In genomic region chr10:123146892-123147634, GRCh38 we compare ENCODE assay signal across 13 cellular contexts. TPM values are rescaled to one million over a fixed set of nuclear protein-coding genes. Genes with fewer than 3 reads are reported as not detected.
DNase-seq lines count a peak whose midpoint lies in the region; ATAC-seq and TF ChIP-seq lines count a peak whose summit lies in the region.
"Had no signal": no experiment of that assay in that cellular context is flagged by ENCODE, and none has a peak within 500 bp of the region (broad histone marks: within the 10 kb centered on the region; RNA-seq: fewer than 3 reads in every experiment).

No MANE protein-coding gene starts in this region.

- H3K9me3 ChIP-seq in BLaER1, result peaks cover 23% of the 10 kb centered on the region
- no peaks in the 10 kb centered on the region for H3K9me3 ChIP-seq in CD8-positive, alpha-beta memory T cell (ENCODE audit: low read length)
- H3K9me3 ChIP-seq in iPS-18a (ENCODE audit: control insufficient read depth, low read depth, low read length), result no peaks in the 10 kb centered on the region
- H3K9me3 ChIP-seq: left lung had no signal

- H3K27ac ChIP-seq in BLaER1 (no peak overlapping the region), iPS-18a (ENCODE audit: low read length) (no peak overlapping the region)
- H3K27ac ChIP-seq in CD8-positive, alpha-beta memory T cell (ENCODE audit: low read depth, low read length), result no peak overlapping the region
- H3K27ac ChIP-seq: epithelial cell of prostate, left lung, skin epidermis had no signal

- peak overlapping the region in 2 of 8 donors; percentile 26 to 69 for H3K27ac Mint-ChIP-seq in CD8-positive, alpha-beta memory T cell
- H3K27ac Mint-ChIP-seq in activated B cell treated with CpG ODN at 0.5 μM for 24 hours, result peak overlapping the region; percentile 46

- H3K4me1 ChIP-seq in BLaER1 (peaks cover 67% of the 10 kb centered on the region), iPS-18a (ENCODE audit: control insufficient read depth, low read depth, low read length) (peaks cover 52% of the 10 kb centered on the region)
- H3K4me1 ChIP-seq in CD8-positive, alpha-beta memory T cell (ENCODE audit: insufficient read depth, low read length), result peaks cover 82% of the 10 kb centered on the region

- no peak for DNase-seq in CD8-positive, alpha-beta memory T cell
- DNase-seq in activated B cell treated with CpG ODN at 0.5 μM for 24 hours, result no peak
- DNase-seq in foreskin fibroblast, result no peak
- DNase-seq: head of caudate nucleus had no signal

- peaks cover 64 to 79% of the 10 kb centered on the region in 2 donors for H3K27me3 Mint-ChIP-seq in CD8-positive, alpha-beta memory T cell
- peaks cover 62% of the 10 kb centered on the region for H3K27me3 Mint-ChIP-seq in activated B cell treated with CpG ODN at 0.5 μM for 24 hours

- H4K20me1 ChIP-seq in BLaER1, result peaks cover 91% of the 10 kb centered on the region

- intact Hi-C loops in activated B cell treated with CpG ODN at 0.5 μM for 24 hours (cut with micrococcal nuclease), result loop anchor here (10.0 kb wide), 1 partner anchor 1298 kb away; no protein-coding TSS in a partner anchor

- peak overlapping the region; percentile 20 to 75 (median 57) for H3K4me3 Mint-ChIP-seq in CD8-positive, alpha-beta memory T cell
- H3K4me3 Mint-ChIP-seq in activated B cell treated with CpG ODN at 0.5 μM for 24 hours, result peak overlapping the region; percentile 36

- H3K4me3 ChIP-seq in BLaER1, result peak overlapping the region; percentile 59
- no peak overlapping the region for H3K4me3 ChIP-seq in CD8-positive, alpha-beta memory T cell (ENCODE audit: low read length)
- H3K4me3 ChIP-seq in iPS-18a (ENCODE audit: low read length), result peak overlapping the region; percentile 22
- H3K4me3 ChIP-seq in foreskin fibroblast (ENCODE audit: low read depth in 1 of 2, low read length in 2 of 2), result no peak overlapping the region

- H3K36me3 Mint-ChIP-seq in CD8-positive, alpha-beta memory T cell, result no peaks in the 10 kb centered on the region
- H3K36me3 Mint-ChIP-seq in activated B cell treated with CpG ODN at 0.5 μM for 24 hours (ENCODE audit: low read depth), result no peaks in the 10 kb centered on the region

- H3K36me3 ChIP-seq in BLaER1 (no peaks in the 10 kb centered on the region), iPS-18a (ENCODE audit: control insufficient read depth, low read depth, low read length) (no peaks in the 10 kb centered on the region)
- no peaks in the 10 kb centered on the region for H3K36me3 ChIP-seq in CD8-positive, alpha-beta memory T cell (ENCODE audit: insufficient read depth, low read length)
- H3K36me3 ChIP-seq: left lung had no signal

- no peak overlapping the region for H3K9ac ChIP-seq in BLaER1
- H3K9ac ChIP-seq in iPS-18a (ENCODE audit: low read length), result no peak overlapping the region

- peaks cover 54 to 87% (median 71%) of the 10 kb centered on the region in 3 donors for H3K4me1 Mint-ChIP-seq in CD8-positive, alpha-beta memory T cell
- H3K4me1 Mint-ChIP-seq in activated B cell treated with CpG ODN at 0.5 μM for 24 hours, result peaks cover 52% of the 10 kb centered on the region

- ATAC-seq in activated B cell treated with CpG ODN at 0.5 μM for 24 hours (ENCODE audit: low read depth), result no peak
- ATAC-seq in GM18861 (IDR thresholded peaks at IDR 0.05; ENCODE audit: unreplicated experiment), result no peak
- ATAC-seq in GM19452 (IDR thresholded peaks at IDR 0.05; ENCODE audit: unreplicated experiment), result no peak
- ATAC-seq: left lung had no signal

- H3K4me2 ChIP-seq in BLaER1, result peak overlapping the region; percentile 87

- CTCF ChIA-PET in CD8-positive, alpha-beta memory T cell (lab: Charles Lee), result interaction anchor here (2.6 kb wide), 1 partner anchor 13 kb away, joined by 9 read pairs; no protein-coding TSS in a partner anchor
- CTCF ChIA-PET in activated B cell treated with CpG ODN at 0.5 μM for 24 hours (lab: Charles Lee), result interaction anchor here (2.9 kb wide), 1 partner anchor 13 kb away, joined by 13 read pairs; no protein-coding TSS in a partner anchor

- no peak for TF ChIP-seq CTCF in activated B cell treated with CpG ODN at 0.5 μM for 24 hours (IDR thresholded peaks at IDR 0.05)
- no peak for TF ChIP-seq CTCF in foreskin fibroblast (IDR thresholded peaks at IDR 0.05; ENCODE audit: low read depth, low read length)

- H3K9me3 Mint-ChIP-seq in CD8-positive, alpha-beta memory T cell, result peaks cover 0 to 4% (median 0%) of the 10 kb centered on the region in 5 donors
- no peaks in the 10 kb centered on the region for H3K9me3 Mint-ChIP-seq in activated B cell treated with CpG ODN at 0.5 μM for 24 hours

- POLR2A ChIA-PET in CD8-positive, alpha-beta memory T cell (lab: Charles Lee), result no interaction called here
- POLR2A ChIA-PET in activated B cell treated with CpG ODN at 0.5 μM for 24 hours (lab: Charles Lee), result no interaction called here

- H3K27me3 ChIP-seq in BLaER1, result peaks cover 100% of the 10 kb centered on the region
- peaks cover 87% of the 10 kb centered on the region for H3K27me3 ChIP-seq in CD8-positive, alpha-beta memory T cell (ENCODE audit: insufficient read depth, low read length, poor library complexity, severe bottlenecking)
- peaks cover 100% of the 10 kb centered on the region for H3K27me3 ChIP-seq in iPS-18a (ENCODE audit: control insufficient read depth, insufficient read depth, low read length)

RNA-seq across cellular contexts. Expression of gene HMX2, which starts 0.9 kb away (rescaled TPM):
- total RNA-seq in CD8-positive, alpha-beta memory T cell, result not detected
- not detected for polyA plus RNA-seq in CD8-positive, alpha-beta memory T cell
- total RNA-seq in activated B cell treated with CpG ODN at 0.5 μM for 24 hours, result 0.13 TPM in 1 of 2 replicates, not detected in the other
- total RNA-seq: chondrocyte, HT-29, left lung had no signal

RNA-seq across cellular contexts. Expression of gene BUB3, which starts 7.1 kb away (rescaled TPM):
- 100 to 1,000 TPM; 254 to 255 TPM for total RNA-seq in CD8-positive, alpha-beta memory T cell
- 231 TPM for polyA plus RNA-seq in CD8-positive, alpha-beta memory T cell
- 137 and 141 TPM in 2 replicates for total RNA-seq in activated B cell treated with CpG ODN at 0.5 μM for 24 hours

RNA-seq across cellular contexts. Expression of gene HMX3, which starts 11.3 kb away (rescaled TPM):
- not detected for total RNA-seq in CD8-positive, alpha-beta memory T cell
- not detected for polyA plus RNA-seq in CD8-positive, alpha-beta memory T cell
- total RNA-seq in activated B cell treated with CpG ODN at 0.5 μM for 24 hours, result not detected in 2 replicates
- total RNA-seq: chondrocyte, HT-29, left lung had no signal

Comparison
In these comparisons a context has a peak if more than half of its experiments do, and no peak if none do; other contexts are left out.
1. H3K4me3 ChIP-seq: peak in BLaER1 (single experiment) and iPS-18a (single experiment); none in CD8-positive, alpha-beta memory T cell (single experiment) and foreskin fibroblast (0 of 2).